Comparison of ENCODE assay signal across 1 cellular context in genomic region chr1:223109581-223110026, GRCh38.
TF ChIP-seq lines count a peak whose summit lies in the region.

No MANE protein-coding gene starts in this region.

TF ChIP-seq in HepG2, 621 proteins besides CTCF, POLR2A, EP300 and RAD21 (continued from another document and continues in another):
- TF ChIP-seq, protein P1, sequence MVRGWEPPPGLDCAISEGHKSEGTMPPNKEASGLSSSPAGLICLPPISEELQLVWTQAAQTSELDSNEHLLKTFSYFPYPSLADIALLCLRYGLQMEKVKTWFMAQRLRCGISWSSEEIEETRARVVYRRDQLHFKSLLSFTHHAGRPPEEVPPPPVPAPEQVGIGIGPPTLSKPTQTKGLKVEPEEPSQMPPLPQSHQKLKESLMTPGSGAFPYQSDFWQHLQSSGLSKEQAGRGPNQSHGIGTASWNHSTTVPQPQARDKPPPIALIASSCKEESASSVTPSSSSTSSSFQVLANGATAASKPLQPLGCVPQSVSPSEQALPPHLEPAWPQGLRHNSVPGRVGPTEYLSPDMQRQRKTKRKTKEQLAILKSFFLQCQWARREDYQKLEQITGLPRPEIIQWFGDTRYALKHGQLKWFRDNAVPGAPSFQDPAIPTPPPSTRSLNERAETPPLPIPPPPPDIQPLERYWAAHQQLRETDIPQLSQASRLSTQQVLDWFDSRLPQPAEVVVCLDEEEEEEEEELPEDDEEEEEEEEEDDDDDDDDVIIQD (CRISPR knock-in tag; IDR thresholded peaks at IDR 0.05; ENCODE audit: low read depth) = peak; percentile 55; the same call in 1 of the 2 replicates
- TF ChIP-seq ZFX (CRISPR knock-in tag; IDR thresholded peaks at IDR 0.05; ENCODE audit: low read depth) = 0 out of 2 replicates have a peak, but pooled peaks have one; percentile 17
- TF ChIP-seq ATF4 (CRISPR knock-in tag; IDR thresholded peaks at IDR 0.05) = peak in 1 of 2 experiments; percentile 69; a peak in 1 of 4 replicates
- no peak for TF ChIP-seq ZSCAN9 (CRISPR knock-in tag; IDR thresholded peaks at IDR 0.05; ENCODE audit: borderline replicate concordance)
- TF ChIP-seq, protein P2, sequence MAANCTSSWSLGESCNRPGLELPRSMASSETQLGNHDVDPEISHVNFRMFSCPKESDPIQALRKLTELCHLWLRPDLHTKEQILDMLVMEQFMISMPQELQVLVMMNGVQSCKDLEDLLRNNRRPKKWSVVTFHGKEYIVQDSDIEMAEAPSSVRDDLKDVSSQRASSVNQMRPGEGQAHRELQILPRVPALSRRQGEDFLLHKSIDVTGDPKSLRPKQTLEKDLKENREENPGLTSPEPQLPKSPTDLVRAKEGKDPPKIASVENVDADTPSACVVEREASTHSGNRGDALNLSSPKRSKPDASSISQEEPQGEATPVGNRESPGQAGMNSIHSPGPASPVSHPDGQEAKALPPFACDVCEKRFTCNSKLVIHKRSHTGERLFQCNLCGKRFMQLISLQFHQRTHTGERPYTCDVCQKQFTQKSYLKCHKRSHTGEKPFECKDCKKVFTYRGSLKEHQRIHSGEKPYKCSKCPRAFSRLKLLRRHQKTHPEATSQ (CRISPR knock-in tag; IDR thresholded peaks at IDR 0.05; ENCODE audit: borderline replicate concordance) = no peak
- TF ChIP-seq HDAC2 (CRISPR knock-in tag; IDR thresholded peaks at IDR 0.05) = 0 out of 2 replicates have a peak, but pooled peaks have one; percentile 45
- TF ChIP-seq ZNF670 (CRISPR knock-in tag; IDR thresholded peaks at IDR 0.05; ENCODE audit: borderline replicate concordance) = peak; percentile 72
- TF ChIP-seq ZBTB38 (CRISPR knock-in tag; IDR thresholded peaks at IDR 0.05) = no peak
- no peak for TF ChIP-seq NFE2L1 (CRISPR knock-in tag; IDR thresholded peaks at IDR 0.05; ENCODE audit: borderline replicate concordance)
- peak; percentile 87 for TF ChIP-seq SKI (IDR thresholded peaks at IDR 0.05; ENCODE audit: partially characterized antibody)
- no peak for TF ChIP-seq ZNF367 (CRISPR knock-in tag; IDR thresholded peaks at IDR 0.05; ENCODE audit: borderline replicate concordance)
- no peak for TF ChIP-seq ZNF777 (CRISPR knock-in tag; IDR thresholded peaks at IDR 0.05)
- peak; percentile 14; the same call in 1 of the 2 replicates for TF ChIP-seq YEATS2 (CRISPR knock-in tag; IDR thresholded peaks at IDR 0.05; ENCODE audit: borderline replicate concordance)
- no peak for TF ChIP-seq GPN1 (CRISPR knock-in tag; IDR thresholded peaks at IDR 0.05; ENCODE audit: borderline replicate concordance)
- TF ChIP-seq SIN3B (IDR thresholded peaks at IDR 0.05; ENCODE audit: low read length) = no peak
- TF ChIP-seq NPAS2 (CRISPR knock-in tag; IDR thresholded peaks at IDR 0.05; ENCODE audit: borderline replicate concordance) = no peak
- TF ChIP-seq, protein P3, sequence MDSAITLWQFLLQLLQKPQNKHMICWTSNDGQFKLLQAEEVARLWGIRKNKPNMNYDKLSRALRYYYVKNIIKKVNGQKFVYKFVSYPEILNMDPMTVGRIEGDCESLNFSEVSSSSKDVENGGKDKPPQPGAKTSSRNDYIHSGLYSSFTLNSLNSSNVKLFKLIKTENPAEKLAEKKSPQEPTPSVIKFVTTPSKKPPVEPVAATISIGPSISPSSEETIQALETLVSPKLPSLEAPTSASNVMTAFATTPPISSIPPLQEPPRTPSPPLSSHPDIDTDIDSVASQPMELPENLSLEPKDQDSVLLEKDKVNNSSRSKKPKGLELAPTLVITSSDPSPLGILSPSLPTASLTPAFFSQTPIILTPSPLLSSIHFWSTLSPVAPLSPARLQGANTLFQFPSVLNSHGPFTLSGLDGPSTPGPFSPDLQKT (CRISPR knock-in tag; IDR thresholded peaks at IDR 0.05; ENCODE audit: borderline replicate concordance) = no peak
- no peak for TF ChIP-seq MAF1 (CRISPR knock-in tag; IDR thresholded peaks at IDR 0.05; ENCODE audit: borderline replicate concordance)
- TF ChIP-seq, protein P4, sequence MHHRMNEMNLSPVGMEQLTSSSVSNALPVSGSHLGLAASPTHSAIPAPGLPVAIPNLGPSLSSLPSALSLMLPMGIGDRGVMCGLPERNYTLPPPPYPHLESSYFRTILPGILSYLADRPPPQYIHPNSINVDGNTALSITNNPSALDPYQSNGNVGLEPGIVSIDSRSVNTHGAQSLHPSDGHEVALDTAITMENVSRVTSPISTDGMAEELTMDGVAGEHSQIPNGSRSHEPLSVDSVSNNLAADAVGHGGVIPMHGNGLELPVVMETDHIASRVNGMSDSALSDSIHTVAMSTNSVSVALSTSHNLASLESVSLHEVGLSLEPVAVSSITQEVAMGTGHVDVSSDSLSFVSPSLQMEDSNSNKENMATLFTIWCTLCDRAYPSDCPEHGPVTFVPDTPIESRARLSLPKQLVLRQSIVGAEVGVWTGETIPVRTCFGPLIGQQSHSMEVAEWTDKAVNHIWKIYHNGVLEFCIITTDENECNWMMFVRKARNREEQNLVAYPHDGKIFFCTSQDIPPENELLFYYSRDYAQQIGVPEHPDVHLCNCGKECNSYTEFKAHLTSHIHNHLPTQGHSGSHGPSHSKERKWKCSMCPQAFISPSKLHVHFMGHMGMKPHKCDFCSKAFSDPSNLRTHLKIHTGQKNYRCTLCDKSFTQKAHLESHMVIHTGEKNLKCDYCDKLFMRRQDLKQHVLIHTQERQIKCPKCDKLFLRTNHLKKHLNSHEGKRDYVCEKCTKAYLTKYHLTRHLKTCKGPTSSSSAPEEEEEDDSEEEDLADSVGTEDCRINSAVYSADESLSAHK (CRISPR knock-in tag; IDR thresholded peaks at IDR 0.05; ENCODE audit: borderline replicate concordance) = no peak
- TF ChIP-seq PAF1 (CRISPR knock-in tag; IDR thresholded peaks at IDR 0.05) = no peak
- TF ChIP-seq RFX1 (IDR thresholded peaks at IDR 0.05) = no peak
- TF ChIP-seq ZNF7 (CRISPR knock-in tag; IDR thresholded peaks at IDR 0.05) = no peak
- peak; percentile 60; the same call in 1 of the 2 replicates for TF ChIP-seq CEBPB (IDR thresholded peaks at IDR 0.05; ENCODE audit: borderline replicate concordance, low read depth, low read length)
- no peak for TF ChIP-seq ZNF280B (CRISPR knock-in tag; IDR thresholded peaks at IDR 0.05; ENCODE audit: borderline replicate concordance)
- no peak for TF ChIP-seq ZNF335 (CRISPR knock-in tag; IDR thresholded peaks at IDR 0.05)
- TF ChIP-seq ZFAT (CRISPR knock-in tag; conservative IDR thresholded peaks at IDR 0.05) = no peak
- peak; percentile 84 for TF ChIP-seq TBL1XR1 (IDR thresholded peaks at IDR 0.05; ENCODE audit: borderline replicate concordance, low read length, partially characterized antibody)
- TF ChIP-seq GTF3A (CRISPR knock-in tag; conservative IDR thresholded peaks at IDR 0.05) = no peak
- peak; percentile 87 for TF ChIP-seq AHDC1 (CRISPR knock-in tag; IDR thresholded peaks at IDR 0.05; ENCODE audit: borderline replicate concordance)
- no peak for TF ChIP-seq ZNF264 (CRISPR knock-in tag; IDR thresholded peaks at IDR 0.05)
- TF ChIP-seq MIER2 (CRISPR knock-in tag; IDR thresholded peaks at IDR 0.05) = peak; percentile 19; the same call in 1 of the 2 replicates
- TF ChIP-seq FIP1L1 (IDR thresholded peaks at IDR 0.05; ENCODE audit: borderline replicate concordance, insufficient read depth, low read depth, low read length) = no peak
- TF ChIP-seq ZBTB20 (CRISPR knock-in tag; IDR thresholded peaks at IDR 0.05; ENCODE audit: borderline replicate concordance, low read depth) = peak; percentile 50; the same call in 1 of the 2 replicates
- TF ChIP-seq, protein P5, sequence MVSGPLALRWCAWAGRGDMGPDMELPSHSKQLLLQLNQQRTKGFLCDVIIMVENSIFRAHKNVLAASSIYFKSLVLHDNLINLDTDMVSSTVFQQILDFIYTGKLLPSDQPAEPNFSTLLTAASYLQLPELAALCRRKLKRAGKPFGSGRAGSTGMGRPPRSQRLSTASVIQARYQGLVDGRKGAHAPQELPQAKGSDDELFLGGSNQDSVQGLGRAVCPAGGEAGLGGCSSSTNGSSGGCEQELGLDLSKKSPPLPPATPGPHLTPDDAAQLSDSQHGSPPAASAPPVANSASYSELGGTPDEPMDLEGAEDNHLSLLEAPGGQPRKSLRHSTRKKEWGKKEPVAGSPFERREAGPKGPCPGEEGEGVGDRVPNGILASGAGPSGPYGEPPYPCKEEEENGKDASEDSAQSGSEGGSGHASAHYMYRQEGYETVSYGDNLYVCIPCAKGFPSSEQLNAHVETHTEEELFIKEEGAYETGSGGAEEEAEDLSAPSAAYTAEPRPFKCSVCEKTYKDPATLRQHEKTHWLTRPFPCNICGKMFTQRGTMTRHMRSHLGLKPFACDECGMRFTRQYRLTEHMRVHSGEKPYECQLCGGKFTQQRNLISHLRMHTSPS (CRISPR knock-in tag; IDR thresholded peaks at IDR 0.05; ENCODE audit: low read depth) = no peak
- peak; percentile 77 for TF ChIP-seq SALL1 (CRISPR knock-in tag; IDR thresholded peaks at IDR 0.05)
- no peak for TF ChIP-seq ARNT (IDR thresholded peaks at IDR 0.05)
- TF ChIP-seq NR2F1 (CRISPR knock-in tag; IDR thresholded peaks at IDR 0.05) = peak; percentile 46 to 69; a peak in 3 of 4 replicates
- TF ChIP-seq SOX5 (CRISPR knock-in tag; IDR thresholded peaks at IDR 0.05; ENCODE audit: borderline replicate concordance) = peak; percentile 55; the same call in 1 of the 2 replicates
- no peak for TF ChIP-seq ZBTB3 (CRISPR knock-in tag; IDR thresholded peaks at IDR 0.05; ENCODE audit: borderline replicate concordance, low read depth)
- TF ChIP-seq CEBPG (CRISPR knock-in tag; IDR thresholded peaks at IDR 0.05) = peak; percentile 53
- TF ChIP-seq PRDM15 (CRISPR knock-in tag; IDR thresholded peaks at IDR 0.05) = no peak
- TF ChIP-seq RXRB (CRISPR knock-in tag; IDR thresholded peaks at IDR 0.05; ENCODE audit: borderline replicate concordance) = peak; percentile 78
